In genomic region chr9:125969462-125969861, GRCh38 we compare ENCODE assay signal across 38 cellular contexts.
"Had no signal": no experiment of that assay in that cellular context is flagged by ENCODE, and none has a peak within 500 bp of the region (broad histone marks: within the 10 kb centered on the region; RNA-seq: fewer than 3 reads in every experiment).

No MANE protein-coding gene starts in this region.

- H3K36me3 Mint-ChIP-seq: activated CD8-positive, alpha-beta memory T cell treated with anti-CD3 and anti-CD28 coated beads, Interleukin-2, amount 10 ng/mL, durations not matched to agents 7 days and 5 days; activated naive CD8-positive, alpha-beta T cell treated with anti-CD3 and anti-CD28 coated beads for 36 hours had no signal

- H3K27me3 ChIP-seq: ascending aorta, Peyer's patch, SJSA1 had no signal

- H3K27me3 Mint-ChIP-seq: activated CD4-positive, alpha-beta memory T cell treated with anti-CD3 and anti-CD28 coated beads, Interleukin-2, amount 10 ng/mL, durations not matched to agents 7 days and 5 days; activated CD8-positive, alpha-beta memory T cell treated with anti-CD3 and anti-CD28 coated beads, Interleukin-2, amount 10 ng/mL, durations not matched to agents 7 days and 5 days; activated naive CD8-positive, alpha-beta T cell treated with anti-CD3 and anti-CD28 coated beads for 36 hours; T-cell had no signal

- H3K27ac ChIP-seq: ascending aorta, Peyer's patch, SJSA1, WERI-Rb-1 had no signal

- H3K4me1 Mint-ChIP-seq: T-cell had no signal

- H3K4me1 ChIP-seq: ascending aorta, Peyer's patch, SJSA1 had no signal

- H3K4me3 Mint-ChIP-seq: activated CD4-positive, alpha-beta memory T cell treated with anti-CD3 and anti-CD28 coated beads, Interleukin-2, amount 10 ng/mL, durations not matched to agents 7 days and 5 days; activated CD8-positive, alpha-beta memory T cell treated with anti-CD3 and anti-CD28 coated beads, Interleukin-2, amount 10 ng/mL, durations not matched to agents 7 days and 5 days; activated naive CD8-positive, alpha-beta T cell treated with anti-CD3 and anti-CD28 coated beads for 36 hours; T-cell had no signal

- H3K36me3 ChIP-seq: ascending aorta, Peyer's patch, SJSA1 had no signal

- H3K9me3 Mint-ChIP-seq: activated CD4-positive, alpha-beta memory T cell treated with anti-CD3 and anti-CD28 coated beads, Interleukin-2, amount 10 ng/mL, durations not matched to agents 7 days and 5 days; activated naive CD8-positive, alpha-beta T cell treated with anti-CD3 and anti-CD28 coated beads for 36 hours; T-cell had no signal

- DNase-seq: activated CD4-positive, alpha-beta memory T cell treated with anti-CD3 and anti-CD28 coated beads, Interleukin-2, amount 10 ng/mL, durations not matched to agents 7 days and 5 days; activated CD4-positive, alpha-beta T cell treated with anti-CD3 and anti-CD28 coated beads for 1 hour; activated CD4-positive, alpha-beta T cell treated with anti-CD3 and anti-CD28 coated beads for 48 hours; activated CD4-positive, CD25-positive, alpha-beta regulatory T cell; activated CD8-positive, alpha-beta memory T cell treated with anti-CD3 and anti-CD28 coated beads for 24 hours; activated CD8-positive, alpha-beta memory T cell treated with anti-CD3 and anti-CD28 coated beads, Interleukin-2, amount 10 ng/mL, durations not matched to agents 7 days and 5 days; activated CD8-positive, alpha-beta memory T cell treated with anti-CD3 and anti-CD28 coated beads, Interleukin-2, amount 50 U/mL, for 48 hours; activated effector memory CD4-positive, alpha-beta T cell treated with Interleukin-2 at 50 U/mL for 16 hours; activated naive CD4-positive, alpha-beta T cell; activated naive CD4-positive, alpha-beta T cell treated with anti-CD3 and anti-CD28 coated beads, Interleukin-2, amount 50 U/mL, for 16 hours; activated naive CD8-positive, alpha-beta T cell treated with anti-CD3 and anti-CD28 coated beads for 36 hours; activated T-cell treated with anti-CD3 and anti-CD28 coated beads, Interleukin-2, amount 50 U/mL, for 48 hours; amygdala; caudate nucleus; cerebellar nuclear complex; Kasumi-1; KG1; MM.1S; MV-4-11; NCI-H1092; NCI-H146; NCI-H187; NCI-H2029 treated with DMSO at 0.1 percent for 48 hours; NCI-H2107; NCI-H2171; NCI-H510A; NCI-H748 treated with DMSO at 0.1 percent for 48 hours; NK-92 treated with Interleukin-12 subunit alpha and Interleukin-12 subunit beta, amount 100 ng/mL, for 24 hours; PC-3; RPMI8226; SHP77 treated with DMSO at 0.1 percent for 48 hours; T-cell; T-helper 2 cell; T-helper 9 cell; WERI-Rb-1 had no signal

- H3K9me3 ChIP-seq: ascending aorta, Peyer's patch, SJSA1 had no signal

- H3K4me3 ChIP-seq: ascending aorta, Peyer's patch, SJSA1 had no signal

- ATAC-seq: activated CD8-positive, alpha-beta memory T cell treated with anti-CD3 and anti-CD28 coated beads, Interleukin-2, amount 10 ng/mL, durations not matched to agents 7 days and 5 days; PC-3; T-cell had no signal

- H3K27ac Mint-ChIP-seq: activated CD4-positive, alpha-beta memory T cell treated with anti-CD3 and anti-CD28 coated beads, Interleukin-2, amount 10 ng/mL, durations not matched to agents 7 days and 5 days; activated CD8-positive, alpha-beta memory T cell treated with anti-CD3 and anti-CD28 coated beads, Interleukin-2, amount 10 ng/mL, durations not matched to agents 7 days and 5 days; activated naive CD8-positive, alpha-beta T cell treated with anti-CD3 and anti-CD28 coated beads for 36 hours; T-cell had no signal
